17 cellular contexts compared by ENCODE assay signal in genomic region chr11:113363406-113363805, GRCh38. TPM values are rescaled to one million over a fixed set of nuclear protein-coding genes. Genes with fewer than 3 reads are reported as not detected.
DNase-seq lines count a peak whose midpoint lies in the region; ATAC-seq lines count a peak whose summit lies in the region.
"Had no signal": no experiment of that assay in that cellular context is flagged by ENCODE, and none has a peak within 500 bp of the region (broad histone marks: within the 10 kb centered on the region; RNA-seq: fewer than 3 reads in every experiment).

No MANE protein-coding gene starts in this region.

- peak; percentile 26 for ATAC-seq in HG02610 (IDR thresholded peaks at IDR 0.05; ENCODE audit: unreplicated experiment)
- ATAC-seq in T-helper 17 cell, result no peak

- H3K4me1 ChIP-seq in BLaER1, result peaks cover 21% of the 10 kb centered on the region

- H4K20me1 ChIP-seq in BLaER1, result no peaks in the 10 kb centered on the region

- no peak overlapping the region for H3K4me3 Mint-ChIP-seq in T-helper 17 cell
- H3K4me3 Mint-ChIP-seq: CD4-positive, alpha-beta memory T cell had no signal

- no peak overlapping the region for H3K4me3 ChIP-seq in BLaER1

- H3K9me3 ChIP-seq in BLaER1, result peaks cover 3% of the 10 kb centered on the region
- no peaks in the 10 kb centered on the region for H3K9me3 ChIP-seq in T-helper 17 cell (ENCODE audit: control insufficient read depth, low read length, poor library complexity, severe bottlenecking)

- H3K27ac ChIP-seq in BLaER1, result no peak overlapping the region

- peaks cover 14% of the 10 kb centered on the region for H3K36me3 Mint-ChIP-seq in T-helper 17 cell (ENCODE audit: low read depth)

- peak overlapping the region; percentile 50 for H3K4me2 ChIP-seq in BLaER1

- H3K4me1 Mint-ChIP-seq in T-helper 17 cell, result peaks cover 17% of the 10 kb centered on the region

- H3K27me3 ChIP-seq in BLaER1, result 0 out of 2 replicates have a peak, but pooled peaks cover 4% of the 10 kb centered on the region

- no peak overlapping the region for H3K9ac ChIP-seq in BLaER1

- DNase-seq in T-helper 17 cell (no peak), myocyte (ENCODE audit: low read depth) (peak; percentile 31), posterior vena cava (ENCODE audit: low spot score) (no peak), dedifferentiated amniotic fluid mesenchymal stem cell (ENCODE audit: extremely low spot score) (no peak), NCI-H345 (lab: John Stamatoyannopoulos, UW) (no peak), NOMO-1 treated with dmso at 0.1 percent for 144 hours (lab: John Stamatoyannopoulos, UW; ENCODE audit: unreplicated experiment) (no peak)
- DNase-seq: AML-193; CD4-positive, alpha-beta memory T cell; DND-41; GF-D8; H7; MM.1S; NCI-H1105 treated with DMSO at 0.1 percent for 48 hours; NCI-H1930; NCI-H510A treated with DMSO at 0.1 percent for 48 hours had no signal

- H3K27ac Mint-ChIP-seq in T-helper 17 cell, result peak overlapping the region; percentile 24

- no peaks in the 10 kb centered on the region for H3K36me3 ChIP-seq in BLaER1

- H3K27me3 Mint-ChIP-seq in T-helper 17 cell, result no peaks in the 10 kb centered on the region
- H3K27me3 Mint-ChIP-seq: CD4-positive, alpha-beta memory T cell had no signal

- intact Hi-C loops in posterior vena cava (cut with DNase I), result no loop called here

RNA-seq across cellular contexts. Expression of gene ANKK1, which starts 24.2 kb away (rescaled TPM):
- total RNA-seq in T-helper 17 cell (1 to 10 TPM; 2.0 to 2.4 TPM), myocyte (0.26 TPM in 1 of 2 replicates, not detected in the other), posterior vena cava (under 1 TPM in 1 of 2 donors, not detected in 1; 0.23 TPM)
- polyA plus RNA-seq in myocyte (2012), result 0.34 TPM
- total RNA-seq: H7 had no signal

RNA-seq across cellular contexts. Expression of gene TTC12, which starts 49.0 kb away (rescaled TPM):
- total RNA-seq in T-helper 17 cell, result 10 to 100 TPM; 31.1 to 36.5 TPM
- 4.3 and 6.3 TPM in 2 replicates for total RNA-seq in myocyte
- 6.4 TPM for polyA plus RNA-seq in myocyte (2012)
- total RNA-seq in posterior vena cava, result 10 to 100 TPM in 1 of 2 donors, 1 to 10 TPM in 1; 4.9 to 10.3 TPM
